ENCODE assay signal across 19 cellular contexts in genomic region chr1:2143814-2144500, GRCh38. TPM values are rescaled to one million over a fixed set of nuclear protein-coding genes. Genes with fewer than 3 reads are reported as not detected.
A peak's percentile ranks its signal among the peaks of the same experiment; 100 is the strongest.
DNase-seq lines count a peak whose midpoint lies in the region; ATAC-seq lines count a peak whose summit lies in the region.
"Had no signal": no experiment of that assay in that cellular context is flagged by ENCODE, and none has a peak within 500 bp of the region (broad histone marks: within the 10 kb centered on the region; RNA-seq: fewer than 3 reads in every experiment).

No MANE protein-coding gene starts in this region.

- no peak overlapping the region for H3K4ac ChIP-seq in neuronal stem cell (ENCODE audit: low read length)

- no peaks in the 10 kb centered on the region for H3K4me1 ChIP-seq in neuronal stem cell (ENCODE audit: control insufficient read depth in 2 of 2, insufficient read depth in 1 of 2, low read depth in 1 of 2, low read length in 2 of 2)

- peak overlapping the region; percentile 39 for H2BK5ac ChIP-seq in neuronal stem cell (ENCODE audit: low read length)

- no peak overlapping the region for H3K14ac ChIP-seq in neuronal stem cell (ENCODE audit: low read length)

- no peak overlapping the region for H3K4me3 ChIP-seq in neuronal stem cell (ENCODE audit: low read length in 2 of 2)
- H3K4me3 ChIP-seq: A549 had no signal

- H3K9me3 ChIP-seq in neuronal stem cell (replicated peaks in 1 of 2; ENCODE audit: control insufficient read depth in 2 of 2, insufficient read depth in 1 of 2, low read depth in 1 of 2, low read length in 2 of 2) = no peaks in the 10 kb centered on the region
- H3K9me3 ChIP-seq: A549 had no signal

- H3K23ac ChIP-seq in neuronal stem cell (ENCODE audit: low read depth, low read length, poor library complexity) = no peak overlapping the region

- H3K9ac ChIP-seq in neuronal stem cell (ENCODE audit: low read depth, low read length, poor library complexity) = no peak overlapping the region

- H2BK12ac ChIP-seq in neuronal stem cell (ENCODE audit: low read length) = peak overlapping the region; percentile 84

- no peak overlapping the region for H2BK120ac ChIP-seq in neuronal stem cell (ENCODE audit: low read depth, low read length)

- no peak overlapping the region for H3K4me2 ChIP-seq in neuronal stem cell (ENCODE audit: insufficient read depth, low read length, poor library complexity, severe bottlenecking)
- H3K4me2 ChIP-seq: A549 had no signal

- H4K91ac ChIP-seq in neuronal stem cell (ENCODE audit: low read depth, low read length, poor library complexity) = no peak overlapping the region

- H3K79me1 ChIP-seq in neuronal stem cell (ENCODE audit: low read depth, low read length) = peaks cover 2% of the 10 kb centered on the region

- no peak overlapping the region for H2BK15ac ChIP-seq in neuronal stem cell (ENCODE audit: low read length)

- no peak overlapping the region for H2AFZ ChIP-seq in neuronal stem cell (ENCODE audit: low read length)

- no peak overlapping the region for H4K8ac ChIP-seq in neuronal stem cell (ENCODE audit: low read depth, low read length)

- DNase-seq in Right ventricle myocardium superior (peak; percentile 35), left cardiac atrium (no peak), left ventricle myocardium superior (peak; percentile 19), neuronal stem cell (ENCODE audit: low spot score) (no peak), COR-L47 (lab: John Stamatoyannopoulos, UW) (no peak), activated gamma-delta T cell treated with Interleukin-2 at 50 U/mL for 16 hours (no peak)
- DNase-seq: EL, GF-D8, KBM-7, NCI-H1105, NCI-H146, NCI-H2029, NCI-H226, NCI-H510A treated with DMSO at 0.1 percent for 48 hours, NCI-H748 treated with DMSO at 0.1 percent for 48 hours had no signal

- H2AK5ac ChIP-seq in neuronal stem cell (ENCODE audit: low read depth, low read length) = no peak overlapping the region

- intact Hi-C loops in Right ventricle myocardium superior (cut with DNase I) (no loop called here), left cardiac atrium (cut with DNase I) (no loop called here), left ventricle myocardium superior (cut with micrococcal nuclease) (no loop called here)

- no CpG with 5 or more reads among the region's 30 CpGs for WGBS in neuronal stem cell (ENCODE audit: extremely low coverage in 2 of 2, insufficient read length in 2 of 2, insufficient replicate concordance in 1 of 2), 2 donors

- H3K36me3 ChIP-seq in neuronal stem cell (replicated peaks in 1 of 2; ENCODE audit: control insufficient read depth in 2 of 2, insufficient read depth in 2 of 2, low read length in 2 of 2) = peaks cover 0 to 15% of the 10 kb centered on the region in 2 donors

- no peaks in the 10 kb centered on the region for H3K27me3 ChIP-seq in neuronal stem cell (ENCODE audit: control insufficient read depth in 3 of 3, insufficient read depth in 3 of 3, low read depth in 1 of 3, low read length in 3 of 3)

- no peak overlapping the region for H3K27ac ChIP-seq in neuronal stem cell (replicated peaks; ENCODE audit: low read length)
- H3K27ac ChIP-seq: A549, RWPE1 had no signal

- H3K18ac ChIP-seq in neuronal stem cell (ENCODE audit: low read length) = peak overlapping the region; percentile 64

- ATAC-seq in Right ventricle myocardium superior (ENCODE audit: poor library complexity) = no peak
- no peak for ATAC-seq in left cardiac atrium
- ATAC-seq in left ventricle myocardium superior = no peak
- ATAC-seq in GM21423 (IDR thresholded peaks at IDR 0.05; ENCODE audit: unreplicated experiment) = no peak
- ATAC-seq: A549, SK-N-SH treated with all-trans-retinoic acid at 6 μM for 48 hours had no signal

RNA-seq across cellular contexts. Expression of gene FAAP20, which starts 50.6 kb away (rescaled TPM):
- total RNA-seq in Right ventricle myocardium superior = 38.7 TPM
- total RNA-seq in left cardiac atrium = 10 to 100 TPM; 35.4 to 41.4 TPM
- 38.4 TPM for total RNA-seq in left ventricle myocardium superior
- polyA plus RNA-seq in neuronal stem cell (2013, experiment 1 of 2) = 108 TPM
- polyA plus RNA-seq in neuronal stem cell (2013, experiment 2 of 2) = 108 TPM

Comparison
In these comparisons a context has a peak if more than half of its experiments do, and no peak if none do; other contexts are left out.
1. DNase-seq: peak in Right ventricle myocardium superior (single experiment) and left ventricle myocardium superior (single experiment); none in left cardiac atrium (single experiment), neuronal stem cell (single experiment), COR-L47 (single experiment) and activated gamma-delta T cell treated with Interleukin-2 at 50 U/mL for 16 hours (single experiment).